ENCODE assay signal across 1 cellular context in genomic region chr3:67654099-67654831, GRCh38.
A peak's percentile ranks its signal among the peaks of the same experiment; 100 is the strongest.
TF ChIP-seq lines count a peak whose summit lies in the region.

A gene with protein sequence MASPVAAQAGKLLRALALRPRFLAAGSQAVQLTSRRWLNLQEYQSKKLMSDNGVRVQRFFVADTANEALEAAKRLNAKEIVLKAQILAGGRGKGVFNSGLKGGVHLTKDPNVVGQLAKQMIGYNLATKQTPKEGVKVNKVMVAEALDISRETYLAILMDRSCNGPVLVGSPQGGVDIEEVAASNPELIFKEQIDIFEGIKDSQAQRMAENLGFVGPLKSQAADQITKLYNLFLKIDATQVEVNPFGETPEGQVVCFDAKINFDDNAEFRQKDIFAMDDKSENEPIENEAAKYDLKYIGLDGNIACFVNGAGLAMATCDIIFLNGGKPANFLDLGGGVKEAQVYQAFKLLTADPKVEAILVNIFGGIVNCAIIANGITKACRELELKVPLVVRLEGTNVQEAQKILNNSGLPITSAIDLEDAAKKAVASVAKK (minus strand): TSS chr3:67654612. CDS start chr3:67654586, 26 bp downstream.

TF ChIP-seq in HepG2, 621 proteins besides CTCF, POLR2A, EP300 and RAD21 (continued from another document and continues in another):
- peak; percentile 15; the same call in 1 of the 2 replicates for TF ChIP-seq DZIP1 (CRISPR knock-in tag; IDR thresholded peaks at IDR 0.05)
- TF ChIP-seq ZNF260 (CRISPR knock-in tag; IDR thresholded peaks at IDR 0.05; ENCODE audit: borderline replicate concordance, low read depth) = no peak
- TF ChIP-seq DNMT1 (CRISPR knock-in tag; IDR thresholded peaks at IDR 0.05) = 0 out of 2 replicates have a peak, but pooled peaks have one; percentile 68
- TF ChIP-seq HIC2 (CRISPR knock-in tag; IDR thresholded peaks at IDR 0.05; ENCODE audit: low read depth) = no peak
- 0 out of 2 replicates have a peak, but pooled peaks have one; percentile 26 for TF ChIP-seq POGZ (CRISPR knock-in tag; IDR thresholded peaks at IDR 0.05)
- no peak for TF ChIP-seq ZNF251 (CRISPR knock-in tag; IDR thresholded peaks at IDR 0.05)
- no peak for TF ChIP-seq MBNL3 (CRISPR knock-in tag; conservative IDR thresholded peaks at IDR 0.05)
- TF ChIP-seq PHB2 (IDR thresholded peaks at IDR 0.05; ENCODE audit: partially characterized antibody) = no peak
- 0 out of 2 replicates have a peak, but pooled peaks have one; percentile 26 for TF ChIP-seq RAD51 (IDR thresholded peaks at IDR 0.05; ENCODE audit: borderline replicate concordance)
- no peak for TF ChIP-seq CAMTA2 (CRISPR knock-in tag; IDR thresholded peaks at IDR 0.05; ENCODE audit: borderline replicate concordance)
- no peak for TF ChIP-seq HDAC6 (IDR thresholded peaks at IDR 0.05; ENCODE audit: low read depth, low read length)
- TF ChIP-seq, protein P1, sequence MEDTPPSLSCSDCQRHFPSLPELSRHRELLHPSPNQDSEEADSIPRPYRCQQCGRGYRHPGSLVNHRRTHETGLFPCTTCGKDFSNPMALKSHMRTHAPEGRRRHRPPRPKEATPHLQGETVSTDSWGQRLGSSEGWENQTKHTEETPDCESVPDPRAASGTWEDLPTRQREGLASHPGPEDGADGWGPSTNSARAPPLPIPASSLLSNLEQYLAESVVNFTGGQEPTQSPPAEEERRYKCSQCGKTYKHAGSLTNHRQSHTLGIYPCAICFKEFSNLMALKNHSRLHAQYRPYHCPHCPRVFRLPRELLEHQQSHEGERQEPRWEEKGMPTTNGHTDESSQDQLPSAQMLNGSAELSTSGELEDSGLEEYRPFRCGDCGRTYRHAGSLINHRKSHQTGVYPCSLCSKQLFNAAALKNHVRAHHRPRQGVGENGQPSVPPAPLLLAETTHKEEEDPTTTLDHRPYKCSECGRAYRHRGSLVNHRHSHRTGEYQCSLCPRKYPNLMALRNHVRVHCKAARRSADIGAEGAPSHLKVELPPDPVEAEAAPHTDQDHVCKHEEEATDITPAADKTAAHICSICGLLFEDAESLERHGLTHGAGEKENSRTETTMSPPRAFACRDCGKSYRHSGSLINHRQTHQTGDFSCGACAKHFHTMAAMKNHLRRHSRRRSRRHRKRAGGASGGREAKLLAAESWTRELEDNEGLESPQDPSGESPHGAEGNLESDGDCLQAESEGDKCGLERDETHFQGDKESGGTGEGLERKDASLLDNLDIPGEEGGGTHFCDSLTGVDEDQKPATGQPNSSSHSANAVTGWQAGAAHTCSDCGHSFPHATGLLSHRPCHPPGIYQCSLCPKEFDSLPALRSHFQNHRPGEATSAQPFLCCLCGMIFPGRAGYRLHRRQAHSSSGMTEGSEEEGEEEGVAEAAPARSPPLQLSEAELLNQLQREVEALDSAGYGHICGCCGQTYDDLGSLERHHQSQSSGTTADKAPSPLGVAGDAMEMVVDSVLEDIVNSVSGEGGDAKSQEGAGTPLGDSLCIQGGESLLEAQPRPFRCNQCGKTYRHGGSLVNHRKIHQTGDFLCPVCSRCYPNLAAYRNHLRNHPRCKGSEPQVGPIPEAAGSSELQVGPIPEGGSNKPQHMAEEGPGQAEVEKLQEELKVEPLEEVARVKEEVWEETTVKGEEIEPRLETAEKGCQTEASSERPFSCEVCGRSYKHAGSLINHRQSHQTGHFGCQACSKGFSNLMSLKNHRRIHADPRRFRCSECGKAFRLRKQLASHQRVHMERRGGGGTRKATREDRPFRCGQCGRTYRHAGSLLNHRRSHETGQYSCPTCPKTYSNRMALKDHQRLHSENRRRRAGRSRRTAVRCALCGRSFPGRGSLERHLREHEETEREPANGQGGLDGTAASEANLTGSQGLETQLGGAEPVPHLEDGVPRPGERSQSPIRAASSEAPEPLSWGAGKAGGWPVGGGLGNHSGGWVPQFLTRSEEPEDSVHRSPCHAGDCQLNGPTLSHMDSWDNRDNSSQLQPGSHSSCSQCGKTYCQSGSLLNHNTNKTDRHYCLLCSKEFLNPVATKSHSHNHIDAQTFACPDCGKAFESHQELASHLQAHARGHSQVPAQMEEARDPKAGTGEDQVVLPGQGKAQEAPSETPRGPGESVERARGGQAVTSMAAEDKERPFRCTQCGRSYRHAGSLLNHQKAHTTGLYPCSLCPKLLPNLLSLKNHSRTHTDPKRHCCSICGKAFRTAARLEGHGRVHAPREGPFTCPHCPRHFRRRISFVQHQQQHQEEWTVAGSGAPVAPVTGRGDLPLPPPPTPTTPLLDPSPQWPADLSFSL (CRISPR knock-in tag; IDR thresholded peaks at IDR 0.05) = no peak
- TF ChIP-seq, protein P2, sequence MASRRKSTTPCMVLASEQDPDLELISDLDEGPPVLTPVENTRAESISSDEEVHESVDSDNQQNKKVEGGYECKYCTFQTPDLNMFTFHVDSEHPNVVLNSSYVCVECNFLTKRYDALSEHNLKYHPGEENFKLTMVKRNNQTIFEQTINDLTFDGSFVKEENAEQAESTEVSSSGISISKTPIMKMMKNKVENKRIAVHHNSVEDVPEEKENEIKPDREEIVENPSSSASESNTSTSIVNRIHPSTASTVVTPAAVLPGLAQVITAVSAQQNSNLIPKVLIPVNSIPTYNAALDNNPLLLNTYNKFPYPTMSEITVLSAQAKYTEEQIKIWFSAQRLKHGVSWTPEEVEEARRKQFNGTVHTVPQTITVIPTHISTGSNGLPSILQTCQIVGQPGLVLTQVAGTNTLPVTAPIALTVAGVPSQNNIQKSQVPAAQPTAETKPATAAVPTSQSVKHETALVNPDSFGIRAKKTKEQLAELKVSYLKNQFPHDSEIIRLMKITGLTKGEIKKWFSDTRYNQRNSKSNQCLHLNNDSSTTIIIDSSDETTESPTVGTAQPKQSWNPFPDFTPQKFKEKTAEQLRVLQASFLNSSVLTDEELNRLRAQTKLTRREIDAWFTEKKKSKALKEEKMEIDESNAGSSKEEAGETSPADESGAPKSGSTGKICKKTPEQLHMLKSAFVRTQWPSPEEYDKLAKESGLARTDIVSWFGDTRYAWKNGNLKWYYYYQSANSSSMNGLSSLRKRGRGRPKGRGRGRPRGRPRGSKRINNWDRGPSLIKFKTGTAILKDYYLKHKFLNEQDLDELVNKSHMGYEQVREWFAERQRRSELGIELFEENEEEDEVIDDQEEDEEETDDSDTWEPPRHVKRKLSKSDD (CRISPR knock-in tag; IDR thresholded peaks at IDR 0.05; ENCODE audit: low read depth) = 0 out of 2 replicates have a peak, but pooled peaks have one; percentile 40
- peak; percentile 82 for TF ChIP-seq SAP130 (CRISPR knock-in tag; IDR thresholded peaks at IDR 0.05; ENCODE audit: low read depth)
- 0 out of 2 replicates have a peak, but pooled peaks have one; percentile 38 for TF ChIP-seq ZNF816 (CRISPR knock-in tag; IDR thresholded peaks at IDR 0.05; ENCODE audit: borderline replicate concordance)
- no peak for TF ChIP-seq ZNF782 (CRISPR knock-in tag; IDR thresholded peaks at IDR 0.05; ENCODE audit: borderline replicate concordance)
- peak; percentile 74 for TF ChIP-seq ZNF704 (CRISPR knock-in tag; IDR thresholded peaks at IDR 0.05; ENCODE audit: borderline replicate concordance)
- TF ChIP-seq, protein P3, sequence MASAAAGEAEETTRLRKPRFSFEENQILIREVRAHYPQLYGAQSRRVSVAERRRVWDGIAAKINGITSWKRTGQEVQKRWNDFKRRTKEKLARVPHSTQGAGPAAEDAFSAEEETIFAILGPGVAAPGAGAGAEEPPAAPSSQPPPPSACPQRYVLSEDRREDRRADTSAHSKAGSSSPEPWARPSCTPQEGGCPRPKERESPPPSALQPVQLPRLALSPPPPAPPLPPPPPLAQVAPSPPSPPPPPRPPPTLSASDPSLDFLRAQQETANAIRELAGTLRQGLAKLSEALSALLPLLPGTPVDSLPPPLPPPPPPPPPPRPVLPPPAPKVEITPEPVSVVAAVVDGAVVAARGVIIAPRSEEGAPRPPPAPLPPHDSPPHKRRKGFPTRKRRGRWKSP (CRISPR knock-in tag; IDR thresholded peaks at IDR 0.05) = peak; percentile 92
- no peak for TF ChIP-seq CBX2 (IDR thresholded peaks at IDR 0.05; ENCODE audit: low read depth, low read length)
- TF ChIP-seq CBX2 (CRISPR knock-in tag; IDR thresholded peaks at IDR 0.05; ENCODE audit: low read depth) = no peak
- 0 out of 2 replicates have a peak, but pooled peaks have one; percentile 45 for TF ChIP-seq ZC3H4 (CRISPR knock-in tag; IDR thresholded peaks at IDR 0.05; ENCODE audit: borderline replicate concordance)
- no peak; the same call in 1 of the 2 replicates for TF ChIP-seq MED1 (CRISPR knock-in tag; IDR thresholded peaks at IDR 0.05)
- peak; percentile 71 for TF ChIP-seq MED8 (CRISPR knock-in tag; IDR thresholded peaks at IDR 0.05; ENCODE audit: insufficient replicate concordance)
- 0 out of 2 replicates have a peak, but pooled peaks have one; percentile 24 for TF ChIP-seq ZNF552 (CRISPR knock-in tag; IDR thresholded peaks at IDR 0.05; ENCODE audit: borderline replicate concordance)
- TF ChIP-seq ZNF546 (CRISPR knock-in tag; conservative IDR thresholded peaks at IDR 0.05) = 0 out of 2 replicates have a peak, but pooled peaks have one; percentile 69
- TF ChIP-seq ZNF883 (CRISPR knock-in tag; IDR thresholded peaks at IDR 0.05; ENCODE audit: not compliant biosample characterization) = peak; percentile 74
- no peak for TF ChIP-seq ZNF7 (CRISPR knock-in tag; IDR thresholded peaks at IDR 0.05)
- TF ChIP-seq THRA (CRISPR knock-in tag; IDR thresholded peaks at IDR 0.05; ENCODE audit: borderline replicate concordance) = peak; percentile 11; the same call in 1 of the 2 replicates
- peak; percentile 66 for TF ChIP-seq SP4 (CRISPR knock-in tag; IDR thresholded peaks at IDR 0.05)
- no peak for TF ChIP-seq NFATC3 (CRISPR knock-in tag; IDR thresholded peaks at IDR 0.05)
- TF ChIP-seq FOXC1 (CRISPR knock-in tag; IDR thresholded peaks at IDR 0.05; ENCODE audit: borderline replicate concordance) = peak; percentile 26; the same call in 1 of the 2 replicates
